Comparison of ENCODE assay signal across 15 cellular contexts in genomic region chr1:108704501-108704900, GRCh38. TPM values are rescaled to one million over a fixed set of nuclear protein-coding genes. Genes with fewer than 3 reads are reported as not detected.
A peak's percentile ranks its signal among the peaks of the same experiment; 100 is the strongest.
DNase-seq lines count a peak whose midpoint lies in the region; ATAC-seq and TF ChIP-seq lines count a peak whose summit lies in the region.
"Had no signal": no experiment of that assay in that cellular context is flagged by ENCODE, and none has a peak within 500 bp of the region (broad histone marks: within the 10 kb centered on the region; RNA-seq: fewer than 3 reads in every experiment).

No MANE protein-coding gene starts in this region.

- H3K4me3 ChIP-seq in RWPE2 (ENCODE audit: severe bottlenecking) (no peak overlapping the region), esophagus muscularis mucosa (no peak overlapping the region), prostate gland (no peak overlapping the region), vagina (no peak overlapping the region)
- H3K4me3 ChIP-seq: dorsolateral prefrontal cortex had no signal

- peak overlapping the region; percentile 90 for H3K27ac Mint-ChIP-seq in activated T-cell treated with anti-CD3 and anti-CD28 coated beads, Interleukin-2, amount 50 U/mL, for 24 hours
- peak overlapping the region; percentile 84 to 91 for H3K27ac Mint-ChIP-seq in effector memory CD8-positive, alpha-beta T cell
- H3K27ac Mint-ChIP-seq: stimulated activated memory B cell treated with anti-CD40 and anti-IgM and Interleukin-4, amounts not matched to agents 10 μg/mL and 1 μg/mL and 100 μg/mL, for 72 hours had no signal

- WGBS in esophagus muscularis mucosa: 57% methylated on average over 2 of the region's 2 CpGs
- WGBS in prostate gland: 25% methylated on average over 2 of the region's 2 CpGs

- no peak for TF ChIP-seq EP300 in esophagus muscularis mucosa (IDR thresholded peaks at IDR 0.05)

- no peaks in the 10 kb centered on the region for H3K9me3 Mint-ChIP-seq in activated T-cell treated with anti-CD3 and anti-CD28 coated beads, Interleukin-2, amount 50 U/mL, for 24 hours
- no peaks in the 10 kb centered on the region for H3K9me3 Mint-ChIP-seq in effector memory CD8-positive, alpha-beta T cell

- TF ChIP-seq CTCF in RWPE2 (IDR thresholded peaks at IDR 0.05; ENCODE audit: poor library complexity, severe bottlenecking) (no peak), esophagus muscularis mucosa (IDR thresholded peaks at IDR 0.05) (no peak), prostate gland (IDR thresholded peaks at IDR 0.05) (no peak), vagina (IDR thresholded peaks at IDR 0.05) (no peak)

- DNase-seq in activated T-cell treated with anti-CD3 and anti-CD28 coated beads, Interleukin-2, amount 50 U/mL, for 24 hours: no peak
- no peak for DNase-seq in activated T-cell treated with anti-CD3 and anti-CD28 coated beads, Interleukin-2, amount 50 U/mL, for 48 hours
- DNase-seq in RWPE2 (ENCODE audit: low spot score) (no peak), renal cortical epithelial cell (ENCODE audit: low read depth) (peak; percentile 80), esophagus muscularis mucosa (ENCODE audit: extremely low spot score) (no peak), prostate gland (ENCODE audit: low spot score) (no peak), vagina (ENCODE audit: extremely low spot score in 2 of 2) (no peak)
- no peak for DNase-seq in effector memory CD8-positive, alpha-beta T cell
- DNase-seq: activated CD4-positive, alpha-beta T cell treated with anti-CD3 and anti-CD28 coated beads for 1 hour; BE2C; dorsolateral prefrontal cortex; NCI-H524 treated with DMSO at 0.1 percent for 48 hours had no signal

- peaks cover 33% of the 10 kb centered on the region for H3K36me3 Mint-ChIP-seq in activated T-cell treated with anti-CD3 and anti-CD28 coated beads, Interleukin-2, amount 50 U/mL, for 24 hours (ENCODE audit: low read depth)
- H3K36me3 Mint-ChIP-seq in effector memory CD8-positive, alpha-beta T cell (ENCODE audit: insufficient read depth): peaks cover 35% of the 10 kb centered on the region

- H3K4me3 Mint-ChIP-seq in activated T-cell treated with anti-CD3 and anti-CD28 coated beads, Interleukin-2, amount 50 U/mL, for 24 hours: no peak overlapping the region
- H3K4me3 Mint-ChIP-seq in effector memory CD8-positive, alpha-beta T cell: no peak overlapping the region
- H3K4me3 Mint-ChIP-seq: stimulated activated memory B cell treated with anti-CD40 and anti-IgM and Interleukin-4, amounts not matched to agents 10 μg/mL and 1 μg/mL and 100 μg/mL, for 72 hours had no signal

- H3K27me3 Mint-ChIP-seq in activated T-cell treated with anti-CD3 and anti-CD28 coated beads, Interleukin-2, amount 50 U/mL, for 24 hours: no peaks in the 10 kb centered on the region
- no peaks in the 10 kb centered on the region for H3K27me3 Mint-ChIP-seq in effector memory CD8-positive, alpha-beta T cell

- H3K27ac ChIP-seq in RWPE2 (ENCODE audit: poor library complexity, severe bottlenecking): peak overlapping the region; percentile 47
- no peak overlapping the region for H3K27ac ChIP-seq in esophagus muscularis mucosa (replicated peaks in 1 of 4)
- no peak overlapping the region for H3K27ac ChIP-seq in prostate gland
- H3K27ac ChIP-seq in vagina: no peak overlapping the region
- H3K27ac ChIP-seq: dorsolateral prefrontal cortex had no signal

- H3K36me3 ChIP-seq in RWPE2 (ENCODE audit: low read depth): peaks cover 25% of the 10 kb centered on the region
- H3K36me3 ChIP-seq in esophagus muscularis mucosa: peaks cover 15 to 29% (median 25%) of the 10 kb centered on the region in 4 donors
- H3K36me3 ChIP-seq in prostate gland: no peaks in the 10 kb centered on the region
- H3K36me3 ChIP-seq in vagina: peaks cover 0 to 20% of the 10 kb centered on the region in 2 donors

- H3K9me3 ChIP-seq in RWPE2 (ENCODE audit: severe bottlenecking): no peaks in the 10 kb centered on the region
- no peaks in the 10 kb centered on the region for H3K9me3 ChIP-seq in esophagus muscularis mucosa
- no peaks in the 10 kb centered on the region for H3K9me3 ChIP-seq in prostate gland
- no peaks in the 10 kb centered on the region for H3K9me3 ChIP-seq in vagina
- H3K9me3 ChIP-seq: BE2C had no signal

- TF ChIP-seq POLR2A in esophagus muscularis mucosa (IDR thresholded peaks at IDR 0.05; ENCODE audit: low read depth) (no peak), prostate gland (IDR thresholded peaks at IDR 0.05) (no peak), vagina (IDR thresholded peaks at IDR 0.05) (no peak)

- intact Hi-C loops in esophagus muscularis mucosa (cut with DNase I) (no loop called here), prostate gland (cut with DNase I) (no loop called here), vagina (cut with DNase I) (no loop called here)

- H3K27me3 ChIP-seq in RWPE2 (ENCODE audit: insufficient read depth, poor library complexity, severe bottlenecking) (no peaks in the 10 kb centered on the region), esophagus muscularis mucosa (no peaks in the 10 kb centered on the region), prostate gland (replicated peaks; ENCODE audit: insufficient read depth) (no peaks in the 10 kb centered on the region), vagina (no peaks in the 10 kb centered on the region)
- H3K27me3 ChIP-seq: BE2C, dorsolateral prefrontal cortex had no signal

- peaks cover 60% of the 10 kb centered on the region for H3K4me1 Mint-ChIP-seq in activated T-cell treated with anti-CD3 and anti-CD28 coated beads, Interleukin-2, amount 50 U/mL, for 24 hours (ENCODE audit: low read depth)
- H3K4me1 Mint-ChIP-seq in effector memory CD8-positive, alpha-beta T cell (ENCODE audit: low read depth in 2 of 2): peaks cover 17 to 43% of the 10 kb centered on the region in 2 donors

- H3K4me1 ChIP-seq in RWPE2 (ENCODE audit: insufficient read depth, poor library complexity, severe bottlenecking) (peaks cover 12% of the 10 kb centered on the region), esophagus muscularis mucosa (peaks cover 0 to 13% (median 11%) of the 10 kb centered on the region in 4 donors), prostate gland (replicated peaks) (peaks cover 5% of the 10 kb centered on the region), vagina (peaks cover 12% of the 10 kb centered on the region)

- peak; percentile 87 for ATAC-seq in RWPE2 (ENCODE audit: low read depth)
- no peak for ATAC-seq in effector memory CD8-positive, alpha-beta T cell (replicated peaks)
- ATAC-seq: sciatic nerve had no signal

RNA-seq across cellular contexts. Expression of gene FNDC7, which starts 8.2 kb away (rescaled TPM):
- not detected in 2 replicates for total RNA-seq in renal cortical epithelial cell
- not detected for total RNA-seq in esophagus muscularis mucosa
- total RNA-seq in prostate gland: 1 to 10 TPM in 1 of 2 donors, not detected in 1; 3.3 TPM
- not detected for total RNA-seq in vagina
- total RNA-seq: liver, sciatic nerve had no signal

RNA-seq across cellular contexts. Expression of gene PRPF38B, which starts 12.4 kb away (rescaled TPM):
- total RNA-seq in renal cortical epithelial cell (7.8 and 17.5 TPM in 2 replicates), esophagus muscularis mucosa (10 to 100 TPM; 15.9 to 32.4 (median 16.9) TPM), prostate gland (10 to 100 TPM; 18.9 to 24.2 TPM), vagina (27.0 TPM)

RNA-seq across cellular contexts. Expression of gene STXBP3, which starts 42.0 kb away (rescaled TPM):
- 72.4 and 89.8 TPM in 2 replicates for total RNA-seq in renal cortical epithelial cell
- total RNA-seq in esophagus muscularis mucosa: 10 to 100 TPM; 54.8 to 67.7 (median 63.8) TPM
- 10 to 100 TPM; 41.1 to 55.4 TPM for total RNA-seq in prostate gland
- total RNA-seq in vagina: 167 TPM

RNA-seq across cellular contexts. Expression of gene HENMT1, which starts 43.6 kb away (rescaled TPM):
- total RNA-seq in renal cortical epithelial cell (2.3 and 2.9 TPM in 2 replicates), esophagus muscularis mucosa (1 to 10 TPM in 3 of 4 donors, under 1 TPM in 1; 0.83 to 3.8 (median 2.3) TPM), prostate gland (10 to 100 TPM in 1 of 2 donors, 1 to 10 TPM in 1; 2.5 to 22.1 TPM), vagina (0.98 TPM)
